ENCODE assay signal across 9 cellular contexts in the genomic region with DNA sequence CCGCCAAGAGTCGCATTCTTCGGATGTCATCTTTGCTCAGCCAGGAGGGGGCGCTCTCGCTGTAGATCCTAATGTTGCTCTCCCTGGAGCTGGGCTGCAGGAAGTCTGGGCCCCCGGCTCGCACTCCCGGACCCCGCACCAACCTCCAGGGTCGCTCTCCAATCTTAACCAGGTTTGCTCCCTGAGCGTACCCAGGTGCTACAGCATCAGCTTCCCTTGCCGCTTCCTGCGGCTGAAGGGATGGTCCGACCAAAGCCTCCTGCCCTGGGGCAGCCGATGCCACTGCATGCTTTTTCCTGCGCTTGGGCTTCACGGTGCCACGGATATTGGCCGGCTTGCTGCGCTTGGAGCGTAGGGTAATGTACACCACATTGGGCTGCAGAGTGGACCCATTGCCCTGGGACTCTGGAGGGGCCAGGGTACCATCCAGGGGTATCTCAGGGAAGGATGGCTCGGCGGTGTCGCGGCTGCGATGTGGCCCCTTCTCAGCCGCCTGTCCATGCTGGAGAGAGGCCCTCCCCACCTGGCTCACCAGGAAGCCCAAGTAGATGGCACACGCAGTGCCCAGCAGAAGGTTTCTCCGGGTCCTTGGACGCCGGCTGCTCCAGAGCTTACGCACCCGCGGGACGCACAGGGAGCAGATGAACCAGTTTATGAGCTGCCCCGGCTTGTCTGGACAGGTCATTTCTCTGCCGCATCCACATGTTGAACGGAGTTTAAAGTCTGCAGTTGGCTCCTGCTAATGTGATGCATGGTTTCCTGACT. TPM values are rescaled to one million over a fixed set of nuclear protein-coding genes. Genes with fewer than 3 reads are reported as not detected.
DNase-seq lines count a peak whose midpoint lies in the region; ATAC-seq, FAIRE-seq and TF ChIP-seq lines count a peak whose summit lies in the region.
"Had no signal": no experiment of that assay in that cellular context is flagged by ENCODE, and none has a peak within 500 bp of the region (broad histone marks: within the 10 kb centered on the region; RNA-seq: fewer than 3 reads in every experiment).

No MANE protein-coding gene starts in this region.

- H3K36me3 Mint-ChIP-seq in T-helper 17 cell (ENCODE audit: low read depth): peaks cover 2% of the 10 kb centered on the region

- WGBS in stomach, 5 donors: 56 to 74% (median 60%) methylated on average over 30 to 38 of the region's 38 CpGs

- DNase-seq in D721Med (ENCODE audit: insufficient read length, low spot score) (no peak), ascending aorta (ENCODE audit: low spot score in 2 of 2) (peak in 1 of 2 donors; percentile 91), kidney (peak; percentile 78), stomach (no peak), T-helper 17 cell (no peak), NCI-H345 treated with DMSO at 0.1 percent for 48 hours (lab: John Stamatoyannopoulos, UW; ENCODE audit: unreplicated experiment) (no peak)

- no peak for TF ChIP-seq POLR2A in stomach (IDR thresholded peaks at IDR 0.05)

- H3K27me3 ChIP-seq in ascending aorta (no peaks in the 10 kb centered on the region), stomach (no peaks in the 10 kb centered on the region)

- no peak overlapping the region for H3K4me3 Mint-ChIP-seq in T-helper 17 cell

- H3K4me3 ChIP-seq in ascending aorta (peak overlapping the region; percentile 68 to 88), kidney (ENCODE audit: low read length in 2 of 2) (peak overlapping the region; percentile 41 to 66), stomach (peak overlapping the region; percentile 46 to 53 (median 50))

- H3K9me3 ChIP-seq in ascending aorta: no peaks in the 10 kb centered on the region
- H3K9me3 ChIP-seq in kidney (ENCODE audit: control insufficient read depth in 1 of 2, low read length in 2 of 2): no peaks in the 10 kb centered on the region
- H3K9me3 ChIP-seq in stomach: no peaks in the 10 kb centered on the region
- no peaks in the 10 kb centered on the region for H3K9me3 ChIP-seq in T-helper 17 cell (ENCODE audit: control insufficient read depth, low read length, poor library complexity, severe bottlenecking)

- no peak overlapping the region for H3K27ac Mint-ChIP-seq in T-helper 17 cell

- peak; percentile 8 for TF ChIP-seq CTCF in D721Med (IDR thresholded peaks at IDR 0.05; ENCODE audit: insufficient read depth, missing control alignments)
- TF ChIP-seq CTCF in ascending aorta (IDR thresholded peaks at IDR 0.05): peak; percentile 78 to 79 (median 79)
- peak; percentile 24 for TF ChIP-seq CTCF in kidney (IDR thresholded peaks at IDR 0.05; ENCODE audit: borderline replicate concordance, extremely low read depth, insufficient read depth)
- TF ChIP-seq CTCF in stomach (IDR thresholded peaks at IDR 0.05): peak in 3 of 7 experiments; percentile 27 to 50 (median 36)

- H3K27ac ChIP-seq in ascending aorta (peak overlapping the region; percentile 88 to 97), kidney (ENCODE audit: low read depth in 2 of 2, low read length in 2 of 2) (peak overlapping the region; percentile 40 to 84), stomach (peak overlapping the region; percentile 48 to 84 (median 78))

- peaks cover 12% of the 10 kb centered on the region for H3K4me1 Mint-ChIP-seq in T-helper 17 cell

- H3K4me1 ChIP-seq in ascending aorta (peaks cover 0 to 29% of the 10 kb centered on the region in 2 donors), kidney (ENCODE audit: control insufficient read depth in 1 of 2, insufficient read depth in 1 of 2, low read depth in 1 of 2, low read length in 2 of 2) (peaks cover 0 to 2% of the 10 kb centered on the region in 2 donors), stomach (peaks cover 5 to 57% (median 27%) of the 10 kb centered on the region in 4 donors)

- peaks cover 41% of the 10 kb centered on the region for H3K27me3 Mint-ChIP-seq in T-helper 17 cell

- intact Hi-C loops in ascending aorta (cut with DNase I): loop anchor here (1.0 to 10.0 kb wide), 7 partner anchors 40 to 789 kb away; a partner anchor contains a TSS
- intact Hi-C loops in kidney (cut with DNase I): loop anchor here (10.0 kb wide), 1 partner anchor 176 kb away; no protein-coding TSS in a partner anchor
- intact Hi-C loops in stomach (cut with DNase I; ENCODE audit: low total_unique reads): no loop called here

- no peak for FAIRE-seq in D721Med (lab: Jason Lieb, UNC)
- no peak for FAIRE-seq in kidney (lab: Jason Lieb, UNC)

- H3K36me3 ChIP-seq in ascending aorta: peaks cover 0 to 5% of the 10 kb centered on the region in 2 donors
- no peaks in the 10 kb centered on the region for H3K36me3 ChIP-seq in kidney (ENCODE audit: control insufficient read depth in 1 of 2, insufficient read depth in 2 of 2, low read length in 2 of 2)
- H3K36me3 ChIP-seq in stomach: no peaks in the 10 kb centered on the region

- ATAC-seq in HG02642 (IDR thresholded peaks at IDR 0.05; ENCODE audit: poor library complexity, unreplicated experiment): peak; percentile 59
- ATAC-seq in T-helper 17 cell: no peak
- ATAC-seq in HG02678 (IDR thresholded peaks at IDR 0.05; ENCODE audit: unreplicated experiment): no peak

- no peak for TF ChIP-seq EP300 in stomach (IDR thresholded peaks at IDR 0.05)

- H3K9ac ChIP-seq in kidney (ENCODE audit: low read length in 2 of 2): peak overlapping the region in 1 of 2 donors; percentile 72

RNA-seq across cellular contexts. Expression of a gene that starts 2.0 kb away (rescaled TPM):
- 69.7 TPM for total RNA-seq in ascending aorta
- total RNA-seq in kidney: 38.6 TPM
- polyA plus RNA-seq in kidney (ENCODE audit: insufficient read depth, low read depth, low replicate concordance): 6.5 TPM
- total RNA-seq in stomach: 100 to 1,000 TPM in 1 of 5 donors, 10 to 100 TPM in 3, 1 to 10 TPM in 1; 4.3 to 128 (median 20.1) TPM
- polyA plus RNA-seq in stomach: 10 to 100 TPM in 1 of 3 donors, 1 to 10 TPM in 2; 2.4 to 12.4 (median 8.9) TPM
- 1 to 10 TPM; 1.3 to 1.8 TPM for total RNA-seq in T-helper 17 cell

RNA-seq across cellular contexts. Expression of a gene that starts 39.4 kb away (rescaled TPM):
- total RNA-seq in ascending aorta (4.0 TPM), kidney (9.8 TPM), stomach (10 to 100 TPM in 2 of 5 donors, 1 to 10 TPM in 2, not detected in 1; 2.2 to 58.2 (median 22.2) TPM), T-helper 17 cell (under 1 TPM in 1 of 2 donors, not detected in 1; 0.50 TPM)
- polyA plus RNA-seq in kidney (ENCODE audit: insufficient read depth, low read depth, low replicate concordance) (3.3 TPM), stomach (1 to 10 TPM; 2.0 to 2.8 (median 2.3) TPM)
- total RNA-seq: HT1080 had no signal
